In genomic region chr16:83953796-83954576, GRCh38 we compare ENCODE assay signal across 9 cellular contexts. TPM values are rescaled to one million over a fixed set of nuclear protein-coding genes. Genes with fewer than 3 reads are reported as not detected.
DNase-seq lines count a peak whose midpoint lies in the region; ATAC-seq and TF ChIP-seq lines count a peak whose summit lies in the region.
"Had no signal": no experiment of that assay in that cellular context is flagged by ENCODE, and none has a peak within 500 bp of the region (broad histone marks: within the 10 kb centered on the region; RNA-seq: fewer than 3 reads in every experiment).

No MANE protein-coding gene starts in this region.

- H3K4me3 ChIP-seq in OCI-LY3 (ENCODE audit: low read length): peak overlapping the region; percentile 90
- peak overlapping the region; percentile 62 for H3K4me3 ChIP-seq in choroid plexus epithelial cell (ENCODE audit: low read depth, low read length)

- peak overlapping the region; percentile 55 for H3K4me3 Mint-ChIP-seq in mesothelial cell of epicardium

- no peaks in the 10 kb centered on the region for H3K79me2 ChIP-seq in OCI-LY3 (ENCODE audit: low read length)

- no peaks in the 10 kb centered on the region for H3K36me3 Mint-ChIP-seq in mesothelial cell of epicardium

- H3K9me3 ChIP-seq in OCI-LY3 (ENCODE audit: insufficient read depth, low read length): no peaks in the 10 kb centered on the region

- no peaks in the 10 kb centered on the region for H3K9me3 Mint-ChIP-seq in mesothelial cell of epicardium

- no peaks in the 10 kb centered on the region for H4K20me1 ChIP-seq in OCI-LY3 (ENCODE audit: insufficient read depth, low read length)

- H3K27me3 Mint-ChIP-seq in mesothelial cell of epicardium (ENCODE audit: low read depth): peaks cover 1% of the 10 kb centered on the region

- peak overlapping the region; percentile 75 for H3K9ac ChIP-seq in OCI-LY3 (ENCODE audit: low read length)

- TF ChIP-seq CTCF in OCI-LY3 (IDR thresholded peaks at IDR 0.05; ENCODE audit: low read depth, low read length) (peak; percentile 63), choroid plexus epithelial cell (conservative IDR thresholded peaks at IDR 0.05; ENCODE audit: low read depth, low read length) (peak; percentile 69), mesothelial cell of epicardium (IDR thresholded peaks at IDR 0.05; ENCODE audit: unreplicated experiment) (no peak)

- H3K4me2 ChIP-seq in OCI-LY3 (ENCODE audit: low read length): peak overlapping the region; percentile 98

- H3K27ac ChIP-seq in OCI-LY3 (ENCODE audit: low read length): no peak overlapping the region

- H3K27me3 ChIP-seq in OCI-LY3 (ENCODE audit: low read depth, low read length): peaks cover 13% of the 10 kb centered on the region; the same call in 1 of the 2 replicates

- H3K36me3 ChIP-seq in OCI-LY3 (replicated peaks; ENCODE audit: low read depth, low read length): no peaks in the 10 kb centered on the region

- H3K4me1 ChIP-seq in OCI-LY3 (ENCODE audit: low read length): peaks cover 19% of the 10 kb centered on the region

- peak; percentile 44 for ATAC-seq in GM21360 (IDR thresholded peaks at IDR 0.05; ENCODE audit: unreplicated experiment)
- ATAC-seq in HG02884 (IDR thresholded peaks at IDR 0.05; ENCODE audit: unreplicated experiment): no peak
- no peak for ATAC-seq in GM21447 (IDR thresholded peaks at IDR 0.05; ENCODE audit: unreplicated experiment)

- DNase-seq in CD1c-positive myeloid dendritic cell (ENCODE audit: extremely low spot score) (peak; percentile 35), choroid plexus epithelial cell (ENCODE audit: low read depth) (peak; percentile 53), mesothelial cell of epicardium (ENCODE audit: low spot score in 2 of 2, unreplicated experiment in 2 of 2) (no peak)
- DNase-seq in effector CD8-positive, alpha-beta T cell (lab: John Stamatoyannopoulos, UW): no peak

- H3K4me1 Mint-ChIP-seq in mesothelial cell of epicardium: peaks cover 16% of the 10 kb centered on the region

- peak overlapping the region; percentile 75 for H3K27ac Mint-ChIP-seq in mesothelial cell of epicardium

- H2AFZ ChIP-seq in OCI-LY3 (ENCODE audit: low read depth, low read length): peak overlapping the region; percentile 81; the same call in 1 of the 2 replicates

RNA-seq across cellular contexts. Expression of gene OSGIN1, which starts 0.9 kb away (rescaled TPM):
- total RNA-seq in mesothelial cell of epicardium: 2.2 to 2.5 TPM (median 2.3 TPM) in 3 replicates

RNA-seq across cellular contexts. Expression of gene NECAB2, which starts 14.1 kb away (rescaled TPM):
- 1.2 to 1.8 TPM (median 1.5 TPM) in 3 replicates for total RNA-seq in mesothelial cell of epicardium
- total RNA-seq: T-helper 1 cell treated with Interleukin-12 subunit alpha and Interleukin-12 subunit beta and Interleukin-4 antibody, amounts not matched to agents 30 ng/mL and 1 ng/mL, for 36 hours had no signal

RNA-seq across cellular contexts. Expression of gene MLYCD, which starts 55.1 kb away (rescaled TPM):
- total RNA-seq in mesothelial cell of epicardium: 6.9 to 7.4 TPM (median 7.4 TPM) in 3 replicates

Comparison
In these comparisons a context has a peak if more than half of its experiments do, and no peak if none do; other contexts are left out.
1. DNase-seq: peak in CD1c-positive myeloid dendritic cell (single experiment) and choroid plexus epithelial cell (single experiment); none in mesothelial cell of epicardium (0 of 2) and effector CD8-positive, alpha-beta T cell (single experiment).